Comparison of ENCODE assay signal across 16 cellular contexts in the genomic region with DNA sequence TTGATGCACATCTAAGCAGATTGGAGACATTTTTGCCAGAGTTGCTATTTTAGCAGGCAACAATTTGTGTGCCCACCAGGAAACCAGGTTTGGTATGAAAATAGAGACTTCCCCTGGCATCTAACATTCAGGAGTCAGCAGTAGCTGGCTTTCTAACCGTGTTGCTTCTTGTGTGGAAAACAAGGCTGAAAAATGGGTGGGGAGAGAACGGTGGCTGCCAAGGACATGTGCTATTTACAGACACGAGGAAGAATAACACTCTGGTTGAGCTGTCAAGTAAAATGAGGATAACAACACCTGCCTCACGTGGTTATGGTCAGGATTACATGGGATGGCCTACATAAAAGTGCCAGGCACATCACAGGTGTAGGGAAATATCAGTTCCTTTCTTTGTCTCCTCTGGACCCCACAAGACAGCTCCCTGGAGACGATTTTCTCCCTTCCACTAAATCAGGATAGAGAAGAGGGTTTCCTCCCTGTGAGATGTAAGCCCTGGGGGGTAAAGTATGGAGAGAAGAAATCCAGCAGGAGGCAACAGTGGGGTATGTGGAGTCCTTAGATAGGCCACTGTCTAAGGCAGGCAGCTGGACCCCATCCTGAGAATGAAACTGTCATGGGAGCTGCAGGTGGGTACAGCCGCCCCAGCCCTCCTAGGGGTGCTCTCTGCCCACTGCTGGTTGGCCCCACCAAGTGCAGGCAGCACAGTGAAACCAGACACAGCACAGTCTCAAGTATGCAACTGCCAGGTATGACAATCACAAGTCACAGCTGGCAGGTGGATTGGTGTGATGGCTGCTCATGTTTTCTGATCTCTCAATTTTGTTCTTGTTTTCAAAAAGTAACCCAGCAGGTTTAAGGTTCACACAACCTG.
DNase-seq lines count a peak whose midpoint lies in the region; ATAC-seq and TF ChIP-seq lines count a peak whose summit lies in the region.
"Had no signal": no experiment of that assay in that cellular context is flagged by ENCODE, and none has a peak within 500 bp of the region (broad histone marks: within the 10 kb centered on the region; RNA-seq: fewer than 3 reads in every experiment).

No MANE protein-coding gene starts in this region.

- peak; percentile 54 for ATAC-seq in naive thymus-derived CD4-positive, alpha-beta T cell
- ATAC-seq in GM21723 (IDR thresholded peaks at IDR 0.05; ENCODE audit: unreplicated experiment): no peak
- ATAC-seq: sciatic nerve had no signal

- H3K4me3 Mint-ChIP-seq in naive thymus-derived CD4-positive, alpha-beta T cell: no peak overlapping the region
- H3K4me3 Mint-ChIP-seq: activated CD4-positive, alpha-beta T cell treated with anti-CD3 and anti-CD28 coated beads, Interleukin-2, amount 10 ng/mL, durations not matched to agents 24 days and 14 days; brain; naive B cell; T-helper 1 cell treated with Interleukin-12 subunit alpha and Interleukin-12 subunit beta and Interleukin-4 antibody, amounts not matched to agents 30 μg/mL and 1 μg/mL, for 36 hours had no signal

- no peak for DNase-seq in GM12864 (ENCODE audit: low read depth)
- no peak for DNase-seq in WERI-Rb-1
- DNase-seq in naive thymus-derived CD4-positive, alpha-beta T cell: no peak
- DNase-seq in stimulated activated CD4-positive, alpha-beta T cell treated with anti-CD3 and anti-CD28 coated beads, Interleukin-4, amount 100 ng/mL, for 24 hours: no peak
- no peak for DNase-seq in NCI-H774 (lab: John Stamatoyannopoulos, UW)
- DNase-seq in HEK293T (ENCODE audit: extremely low spot score): no peak
- DNase-seq: activated CD4-positive, alpha-beta T cell treated with anti-CD3 and anti-CD28 coated beads, Interleukin-2, amount 10 ng/mL, durations not matched to agents 24 days and 14 days; naive B cell; NCI-H2227 treated with DMSO at 0.1 percent for 48 hours had no signal

- TF ChIP-seq CTCF in GM12864 (IDR thresholded peaks at IDR 0.05; ENCODE audit: low read depth, low read length, missing control alignments): peak; percentile 44
- TF ChIP-seq CTCF in HEK293 (tag by site-specific recombination; IDR thresholded peaks at IDR 0.05): no peak
- TF ChIP-seq CTCF in WERI-Rb-1 (IDR thresholded peaks at IDR 0.05; ENCODE audit: low read depth, low read length): peak; percentile 17; the same call in 1 of the 2 replicates

- CTCF ChIA-PET in HEK293 (lab: Yijun Ruan, JAX): interaction anchor here (0.6 to 1.6 kb wide), 5 partner anchors 11 to 478 kb away, joined by 3 to 7 read pairs (median 4); no protein-coding TSS in a partner anchor
- CTCF ChIA-PET in naive thymus-derived CD4-positive, alpha-beta T cell (lab: Charles Lee): interaction anchor here (0.7 kb wide), 1 partner anchor 152 kb away, joined by 3 read pairs; no protein-coding TSS in a partner anchor
- CTCF ChIA-PET in HEK293T (lab: Yijun Ruan, JAX): no interaction called here

- H3K4me3 ChIP-seq in GM12864 (ENCODE audit: low read depth, low read length) (no peak overlapping the region), HEK293 (ENCODE audit: low read depth, low read length) (no peak overlapping the region), WERI-Rb-1 (ENCODE audit: low read depth, low read length) (no peak overlapping the region)
- H3K4me3 ChIP-seq in naive thymus-derived CD4-positive, alpha-beta T cell (ENCODE audit: low read length): no peak overlapping the region
- H3K4me3 ChIP-seq: BLaER1, suprapubic skin had no signal

- H3K27me3 ChIP-seq in WERI-Rb-1 (ENCODE audit: insufficient read depth, low read depth, severe bottlenecking): no peaks in the 10 kb centered on the region
- H3K27me3 ChIP-seq in naive thymus-derived CD4-positive, alpha-beta T cell (ENCODE audit: control insufficient read depth in 2 of 2, insufficient read depth in 2 of 2, low read length in 2 of 2): no peaks in the 10 kb centered on the region
- H3K27me3 ChIP-seq: BLaER1, suprapubic skin had no signal

- no peak overlapping the region for H3K27ac Mint-ChIP-seq in naive thymus-derived CD4-positive, alpha-beta T cell
- H3K27ac Mint-ChIP-seq: activated CD4-positive, alpha-beta T cell treated with anti-CD3 and anti-CD28 coated beads, Interleukin-2, amount 10 ng/mL, durations not matched to agents 24 days and 14 days; brain; T-helper 1 cell treated with Interleukin-12 subunit alpha and Interleukin-12 subunit beta and Interleukin-4 antibody, amounts not matched to agents 30 μg/mL and 1 μg/mL, for 36 hours had no signal

- peaks cover 0 to 34% (median 9%) of the 10 kb centered on the region in 5 donors for H3K27me3 Mint-ChIP-seq in naive thymus-derived CD4-positive, alpha-beta T cell

- POLR2A ChIA-PET in HEK293 (lab: Yijun Ruan, JAX) (no interaction called here), HEK293T (lab: Yijun Ruan, JAX) (interaction anchor here (0.6 kb wide), 1 partner anchor 55 kb away, joined by 3 read pairs; no protein-coding TSS in a partner anchor)
- POLR2A ChIA-PET in naive thymus-derived CD4-positive, alpha-beta T cell (lab: Charles Lee): no interaction called here

- no peaks in the 10 kb centered on the region for H3K9me3 ChIP-seq in HEK293 (ENCODE audit: control insufficient read depth, insufficient read depth, low read depth, low read length)
- no peaks in the 10 kb centered on the region for H3K9me3 ChIP-seq in WERI-Rb-1 (ENCODE audit: severe bottlenecking)
- no peaks in the 10 kb centered on the region for H3K9me3 ChIP-seq in naive thymus-derived CD4-positive, alpha-beta T cell (ENCODE audit: control insufficient read depth in 2 of 3, low read length in 3 of 3)
- H3K9me3 ChIP-seq: BLaER1, suprapubic skin had no signal

- H3K4me1 Mint-ChIP-seq in naive thymus-derived CD4-positive, alpha-beta T cell: peaks cover 0 to 4% (median 0%) of the 10 kb centered on the region in 7 donors
- H3K4me1 Mint-ChIP-seq: brain had no signal

- no peaks in the 10 kb centered on the region for H3K36me3 ChIP-seq in HEK293 (ENCODE audit: control insufficient read depth in 2 of 2, insufficient read depth in 1 of 2, low read length in 2 of 2)
- H3K36me3 ChIP-seq in WERI-Rb-1: no peaks in the 10 kb centered on the region
- no peaks in the 10 kb centered on the region for H3K36me3 ChIP-seq in naive thymus-derived CD4-positive, alpha-beta T cell (ENCODE audit: control insufficient read depth in 2 of 3, insufficient read depth in 3 of 3, low read length in 3 of 3)
- H3K36me3 ChIP-seq: BLaER1, suprapubic skin had no signal

- H3K27ac ChIP-seq in HEK293 (ENCODE audit: extremely low read depth, low read depth, low read length) (no peak overlapping the region), WERI-Rb-1 (no peak overlapping the region)
- no peak overlapping the region for H3K27ac ChIP-seq in naive thymus-derived CD4-positive, alpha-beta T cell (ENCODE audit: low read depth, low read length)
- H3K27ac ChIP-seq: BLaER1, suprapubic skin had no signal

- no peaks in the 10 kb centered on the region for H3K36me3 Mint-ChIP-seq in naive thymus-derived CD4-positive, alpha-beta T cell
- H3K36me3 Mint-ChIP-seq: brain, naive B cell had no signal

- H3K4me1 ChIP-seq in HEK293 (ENCODE audit: control insufficient read depth, insufficient read depth, low read length): no peaks in the 10 kb centered on the region
- no peaks in the 10 kb centered on the region for H3K4me1 ChIP-seq in naive thymus-derived CD4-positive, alpha-beta T cell (ENCODE audit: control insufficient read depth in 2 of 2, insufficient read depth in 2 of 2, low read length in 2 of 2)

- intact Hi-C loops in naive thymus-derived CD4-positive, alpha-beta T cell (cut with micrococcal nuclease): no loop called here

- H3K9me3 Mint-ChIP-seq in naive thymus-derived CD4-positive, alpha-beta T cell: no peaks in the 10 kb centered on the region
- H3K9me3 Mint-ChIP-seq: activated CD4-positive, alpha-beta T cell treated with anti-CD3 and anti-CD28 coated beads, Interleukin-2, amount 10 ng/mL, durations not matched to agents 24 days and 14 days; brain; naive B cell; T-helper 1 cell treated with Interleukin-12 subunit alpha and Interleukin-12 subunit beta and Interleukin-4 antibody, amounts not matched to agents 30 μg/mL and 1 μg/mL, for 36 hours had no signal

TF ChIP-seq in HEK293, 187 proteins besides CTCF, POLR2A, EP300 and RAD21:
- TF ChIP-seq GLIS1 (tag by site-specific recombination; IDR thresholded peaks at IDR 0.05) (peak; percentile 93), ZIC2 (tag by site-specific recombination; IDR thresholded peaks at IDR 0.05) (peak; percentile 97)
- TF ChIP-seq, protein P1, sequence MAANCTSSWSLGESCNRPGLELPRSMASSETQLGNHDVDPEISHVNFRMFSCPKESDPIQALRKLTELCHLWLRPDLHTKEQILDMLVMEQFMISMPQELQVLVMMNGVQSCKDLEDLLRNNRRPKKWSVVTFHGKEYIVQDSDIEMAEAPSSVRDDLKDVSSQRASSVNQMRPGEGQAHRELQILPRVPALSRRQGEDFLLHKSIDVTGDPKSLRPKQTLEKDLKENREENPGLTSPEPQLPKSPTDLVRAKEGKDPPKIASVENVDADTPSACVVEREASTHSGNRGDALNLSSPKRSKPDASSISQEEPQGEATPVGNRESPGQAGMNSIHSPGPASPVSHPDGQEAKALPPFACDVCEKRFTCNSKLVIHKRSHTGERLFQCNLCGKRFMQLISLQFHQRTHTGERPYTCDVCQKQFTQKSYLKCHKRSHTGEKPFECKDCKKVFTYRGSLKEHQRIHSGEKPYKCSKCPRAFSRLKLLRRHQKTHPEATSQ (tag by site-specific recombination; IDR thresholded peaks at IDR 0.05): no peak
TF ChIP-seq in HEK293: peak in this region for 2.

TF ChIP-seq in HEK293T, 16 proteins besides CTCF, POLR2A, EP300 and RAD21 (continues in another document):
- no peak for TF ChIP-seq SP1 (IDR thresholded peaks at IDR 0.05)
- no peak for TF ChIP-seq BHLHE40 (IDR thresholded peaks at IDR 0.05; ENCODE audit: borderline replicate concordance)
- no peak for TF ChIP-seq SUZ12 (IDR thresholded peaks at IDR 0.05)
- TF ChIP-seq NFRKB (IDR thresholded peaks at IDR 0.05): no peak
- TF ChIP-seq FOXM1 (IDR thresholded peaks at IDR 0.05; ENCODE audit: borderline replicate concordance): no peak
- no peak for TF ChIP-seq FOXK2 (IDR thresholded peaks at IDR 0.05)
- TF ChIP-seq CTBP1 (IDR thresholded peaks at IDR 0.05; ENCODE audit: borderline replicate concordance): no peak
- TF ChIP-seq TARDBP (IDR thresholded peaks at IDR 0.05): no peak
- TF ChIP-seq LEF1 (IDR thresholded peaks at IDR 0.05; ENCODE audit: borderline replicate concordance): no peak
- no peak for TF ChIP-seq HDGF (IDR thresholded peaks at IDR 0.05; ENCODE audit: borderline replicate concordance)
- TF ChIP-seq, protein P2, sequence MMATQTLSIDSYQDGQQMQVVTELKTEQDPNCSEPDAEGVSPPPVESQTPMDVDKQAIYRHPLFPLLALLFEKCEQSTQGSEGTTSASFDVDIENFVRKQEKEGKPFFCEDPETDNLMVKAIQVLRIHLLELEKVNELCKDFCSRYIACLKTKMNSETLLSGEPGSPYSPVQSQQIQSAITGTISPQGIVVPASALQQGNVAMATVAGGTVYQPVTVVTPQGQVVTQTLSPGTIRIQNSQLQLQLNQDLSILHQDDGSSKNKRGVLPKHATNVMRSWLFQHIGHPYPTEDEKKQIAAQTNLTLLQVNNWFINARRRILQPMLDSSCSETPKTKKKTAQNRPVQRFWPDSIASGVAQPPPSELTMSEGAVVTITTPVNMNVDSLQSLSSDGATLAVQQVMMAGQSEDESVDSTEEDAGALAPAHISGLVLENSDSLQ (IDR thresholded peaks at IDR 0.05): no peak
- no peak for TF ChIP-seq FOXA1 (IDR thresholded peaks at IDR 0.05)
